Comparison of ENCODE assay signal across 4 cellular contexts in the genomic region with DNA sequence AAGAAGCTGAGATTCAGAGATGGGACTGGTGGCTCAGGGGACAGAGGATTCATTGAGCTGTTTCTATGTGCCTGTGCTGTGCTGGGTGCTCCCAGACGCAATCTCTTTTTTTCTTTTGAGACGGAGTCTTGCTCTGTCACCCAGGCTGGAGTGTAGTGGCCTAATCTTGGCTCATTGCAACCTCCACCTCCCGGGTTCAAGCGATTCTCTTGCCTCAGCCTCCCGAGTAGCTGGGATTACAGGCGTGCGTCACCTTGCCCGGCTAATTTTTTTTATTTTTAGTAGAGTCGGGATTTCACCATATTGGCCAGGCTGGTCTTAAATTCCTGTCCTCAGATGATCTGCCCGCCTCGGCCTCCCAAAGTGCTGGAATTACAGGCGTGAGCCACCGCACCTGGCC. TPM values are rescaled to one million over a fixed set of nuclear protein-coding genes. Genes with fewer than 3 reads are reported as not detected.
"Had no signal": no experiment of that assay in that cellular context is flagged by ENCODE, and none has a peak within 500 bp of the region (broad histone marks: within the 10 kb centered on the region; RNA-seq: fewer than 3 reads in every experiment).

No MANE protein-coding gene starts in this region.

RNA-seq across cellular contexts. Expression of gene ATP5MGL, which starts 32.7 kb away (rescaled TPM):
- total RNA-seq: glomerular endothelial cell, myocyte had no signal
- polyA plus RNA-seq: foreskin keratinocyte, hepatocyte had no signal
